In genomic region chr2:98445708-98446577, GRCh38 we compare ENCODE assay signal across 9 cellular contexts. TPM values are rescaled to one million over a fixed set of nuclear protein-coding genes. Genes with fewer than 3 reads are reported as not detected.
DNase-seq lines count a peak whose midpoint lies in the region; ATAC-seq, FAIRE-seq and TF ChIP-seq lines count a peak whose summit lies in the region.
"Had no signal": no experiment of that assay in that cellular context is flagged by ENCODE, and none has a peak within 500 bp of the region (broad histone marks: within the 10 kb centered on the region; RNA-seq: fewer than 3 reads in every experiment).

No MANE protein-coding gene starts in this region.

- no peaks in the 10 kb centered on the region for H3K9me3 Mint-ChIP-seq in activated naive CD4-positive, alpha-beta T cell treated with anti-CD3 and anti-CD28 coated beads for 36 hours
- no peaks in the 10 kb centered on the region for H3K9me3 Mint-ChIP-seq in osteocyte (ENCODE audit: unreplicated experiment)

- TF ChIP-seq CTCF in endothelial cell of umbilical vein (IDR thresholded peaks at IDR 0.05; ENCODE audit: extremely low read depth in 1 of 2, insufficient read depth in 1 of 2, low read depth in 1 of 2, low read length in 2 of 2) (no peak), osteocyte (IDR thresholded peaks at IDR 0.05) (no peak)

- peaks cover 2% of the 10 kb centered on the region for H3K36me3 Mint-ChIP-seq in activated naive CD4-positive, alpha-beta T cell treated with anti-CD3 and anti-CD28 coated beads for 36 hours (ENCODE audit: low read depth)
- no peaks in the 10 kb centered on the region for H3K36me3 Mint-ChIP-seq in osteocyte (ENCODE audit: unreplicated experiment)

- H3K9me1 ChIP-seq in endothelial cell of umbilical vein (replicated peaks; ENCODE audit: control insufficient read depth, extremely low read depth, insufficient read depth, low read length): no peaks in the 10 kb centered on the region

- H3K27me3 Mint-ChIP-seq in activated naive CD4-positive, alpha-beta T cell treated with anti-CD3 and anti-CD28 coated beads for 36 hours (ENCODE audit: low read depth): no peaks in the 10 kb centered on the region
- peaks cover under 1% of the 10 kb centered on the region for H3K27me3 Mint-ChIP-seq in osteocyte (ENCODE audit: unreplicated experiment)

- peak overlapping the region; percentile 88 for H3K27ac Mint-ChIP-seq in activated naive CD4-positive, alpha-beta T cell treated with anti-CD3 and anti-CD28 coated beads for 36 hours
- peak overlapping the region; percentile 74 for H3K27ac Mint-ChIP-seq in osteocyte (ENCODE audit: unreplicated experiment)

- intact Hi-C loops in activated naive CD4-positive, alpha-beta T cell treated with anti-CD3 and anti-CD28 coated beads for 36 hours (cut with micrococcal nuclease): loop anchor here (1.0 to 5.0 kb wide), 5 partner anchors 8 to 326 kb away; no protein-coding TSS in a partner anchor
- intact Hi-C loops in endothelial cell of umbilical vein (cut with micrococcal nuclease): loop anchor here (2.0 kb wide), 2 partner anchors 25 to 57 kb away; no protein-coding TSS in a partner anchor
- intact Hi-C loops in sciatic nerve (cut with DNase I): no loop called here

- peak overlapping the region; percentile 73 for H3K9ac ChIP-seq in endothelial cell of umbilical vein (replicated peaks; ENCODE audit: extremely low read depth, insufficient read depth, low read length)

- H3K4me1 Mint-ChIP-seq in activated naive CD4-positive, alpha-beta T cell treated with anti-CD3 and anti-CD28 coated beads for 36 hours (ENCODE audit: low read depth): peaks cover 49% of the 10 kb centered on the region
- peaks cover 20% of the 10 kb centered on the region for H3K4me1 Mint-ChIP-seq in osteocyte (ENCODE audit: unreplicated experiment)

- FAIRE-seq in endothelial cell of umbilical vein (lab: Jason Lieb, UNC): no peak
- FAIRE-seq: endometrium had no signal

- H3K9me3 ChIP-seq in endothelial cell of umbilical vein (replicated peaks; ENCODE audit: control insufficient read depth, insufficient read depth, low read length): no peaks in the 10 kb centered on the region

- no peaks in the 10 kb centered on the region for H3K36me3 ChIP-seq in endothelial cell of umbilical vein (ENCODE audit: control insufficient read depth in 2 of 2, extremely low read depth in 1 of 2, insufficient read depth in 2 of 2, low read length in 2 of 2)

- H3K27ac ChIP-seq in endothelial cell of umbilical vein (ENCODE audit: insufficient read depth, low read depth, low read length): no peak overlapping the region

- no peak for TF ChIP-seq POLR2A in endothelial cell of umbilical vein (IDR thresholded peaks at IDR 0.05; ENCODE audit: low read depth, low read length)

- BruUV-seq in endothelial cell of umbilical vein (replicated peaks; lab: Mats Ljungman, UMichigan): TSS peak; percentile 28

- peaks cover 33% of the 10 kb centered on the region for H3K79me2 ChIP-seq in endothelial cell of umbilical vein (ENCODE audit: control insufficient read depth, insufficient read depth, low read length)

- POLR2A ChIA-PET in endothelial cell of umbilical vein (lab: Charles Lee): no interaction called here

- no peaks in the 10 kb centered on the region for H4K20me1 ChIP-seq in endothelial cell of umbilical vein (replicated peaks; ENCODE audit: control insufficient read depth, extremely low read depth, insufficient read depth, low read length)

- peak; percentile 64 for DNase-seq in activated naive CD4-positive, alpha-beta T cell treated with anti-CD3 and anti-CD28 coated beads for 36 hours
- no peak for DNase-seq in activated naive CD4-positive, alpha-beta T cell (lab: John Stamatoyannopoulos, UW)
- DNase-seq in SW480 (ENCODE audit: low spot score) (peak; percentile 39), endothelial cell of umbilical vein (ENCODE audit: low read depth, low spot score) (no peak), osteocyte (ENCODE audit: extremely low spot score, unreplicated experiment) (no peak), sciatic nerve (ENCODE audit: low spot score) (no peak), SW 1271 (lab: John Stamatoyannopoulos, UW) (no peak)

- H3K27me3 ChIP-seq in endothelial cell of umbilical vein (ENCODE audit: control insufficient read depth in 2 of 2, insufficient read depth in 2 of 2, low read length in 2 of 2): no peaks in the 10 kb centered on the region

- ATAC-seq in GM18858 (IDR thresholded peaks at IDR 0.05; ENCODE audit: unreplicated experiment): no peak
- ATAC-seq in sciatic nerve: no peak

- dilution Hi-C loops in endothelial cell of umbilical vein (cut with MboI; ENCODE audit: extremely low pct_ligation_motif_present, low sequenced_read_pairs): no loop called here

- H3K4me1 ChIP-seq in endothelial cell of umbilical vein (ENCODE audit: control insufficient read depth, extremely low read depth, insufficient read depth, low read length): peaks cover 16% of the 10 kb centered on the region

- no peak overlapping the region for H2AFZ ChIP-seq in endothelial cell of umbilical vein (ENCODE audit: low read depth, low read length)

- CTCF ChIA-PET in activated naive CD4-positive, alpha-beta T cell treated with anti-CD3 and anti-CD28 coated beads for 36 hours (lab: Charles Lee): interaction anchor here (0.7 to 2.6 kb wide), 14 partner anchors 11 to 203 kb away, joined by 3 to 14 read pairs (median 4); no protein-coding TSS in a partner anchor
- CTCF ChIA-PET in endothelial cell of umbilical vein (lab: Charles Lee): interaction anchor here (1.0 to 1.9 kb wide), 9 partner anchors 9 to 111 kb away, joined by 3 to 7 read pairs (median 4); no protein-coding TSS in a partner anchor

- peak overlapping the region; percentile 84 for H3K4me3 Mint-ChIP-seq in activated naive CD4-positive, alpha-beta T cell treated with anti-CD3 and anti-CD28 coated beads for 36 hours
- H3K4me3 Mint-ChIP-seq in osteocyte (ENCODE audit: unreplicated experiment): peak overlapping the region; percentile 87

- H3K4me2 ChIP-seq in endothelial cell of umbilical vein (ENCODE audit: insufficient read depth, low read length): peak overlapping the region; percentile 90

- H3K4me3 ChIP-seq in endothelial cell of umbilical vein (replicated peaks in 1 of 3; ENCODE audit: insufficient read depth in 1 of 3, low read depth in 1 of 3, low read length in 3 of 3): peak overlapping the region; percentile 43 to 68 (median 52)

TF ChIP-seq in endothelial cell of umbilical vein, 7 proteins besides CTCF, POLR2A, EP300 and RAD21:
- TF ChIP-seq MYC (IDR thresholded peaks at IDR 0.05; ENCODE audit: low read depth, low read length): no peak
- TF ChIP-seq FOS (IDR thresholded peaks at IDR 0.05; ENCODE audit: borderline replicate concordance, insufficient read depth, low read length): no peak
- no peak for TF ChIP-seq GATA2 (IDR thresholded peaks at IDR 0.05; ENCODE audit: insufficient read depth, insufficient read length, low read depth, low read length)
- no peak for TF ChIP-seq POLR2AphosphoS5 (IDR thresholded peaks at IDR 0.05; ENCODE audit: insufficient read depth, low read depth, low read length)
- TF ChIP-seq EZH2 (IDR thresholded peaks at IDR 0.05; ENCODE audit: borderline replicate concordance, low read depth, low read length, severe bottlenecking): no peak
- TF ChIP-seq JUN (IDR thresholded peaks at IDR 0.05; ENCODE audit: borderline replicate concordance, insufficient read depth, insufficient read length, low read depth): no peak
- TF ChIP-seq MAX (IDR thresholded peaks at IDR 0.05; ENCODE audit: insufficient read depth, insufficient read length): no peak

RNA-seq across cellular contexts. Expression of gene INPP4A, which starts 1.3 kb away (rescaled TPM):
- 10 to 100 TPM; 33.1 to 34.8 TPM for total RNA-seq in activated naive CD4-positive, alpha-beta T cell treated with anti-CD3 and anti-CD28 coated beads for 36 hours
- total RNA-seq in endothelial cell of umbilical vein: 25.7 and 28.8 TPM in 2 replicates
- polyA plus RNA-seq in endothelial cell of umbilical vein: 11.8 and 14.9 TPM in 2 replicates
- 14.0 and 14.6 TPM in 2 replicates for polyA plus RNA-seq in endothelial cell of umbilical vein (2011; cell fraction: cytosol; rRNA removed)
- 50.6 and 51.0 TPM in 2 replicates for polyA plus RNA-seq in endothelial cell of umbilical vein (2011; cell fraction: nucleus; rRNA removed)
- 16.6 and 18.4 TPM in 2 replicates for polyA plus RNA-seq in endothelial cell of umbilical vein (2012)
- polyA minus RNA-seq in endothelial cell of umbilical vein: 57.6 and 60.8 TPM in 2 replicates
- 21.2 TPM for polyA minus RNA-seq in endothelial cell of umbilical vein (2011; cell fraction: cytosol; rRNA and poly(A)+ RNA removed)
- 66.5 and 77.4 TPM in 2 replicates for polyA minus RNA-seq in endothelial cell of umbilical vein (2011; cell fraction: nucleus; rRNA and poly(A)+ RNA removed)
- total RNA-seq in osteocyte: 31.4 and 31.5 TPM in 2 replicates
- 29.8 TPM for total RNA-seq in sciatic nerve

Comparison
In these comparisons a context has a peak if more than half of its experiments do, and no peak if none do; other contexts are left out.
1. DNase-seq: peak in activated naive CD4-positive, alpha-beta T cell treated with anti-CD3 and anti-CD28 coated beads for 36 hours (single experiment) and SW480 (single experiment); none in activated naive CD4-positive, alpha-beta T cell (0 of 4), endothelial cell of umbilical vein (single experiment), osteocyte (single experiment), sciatic nerve (single experiment) and SW 1271 (0 of 2).